In the genomic region with DNA sequence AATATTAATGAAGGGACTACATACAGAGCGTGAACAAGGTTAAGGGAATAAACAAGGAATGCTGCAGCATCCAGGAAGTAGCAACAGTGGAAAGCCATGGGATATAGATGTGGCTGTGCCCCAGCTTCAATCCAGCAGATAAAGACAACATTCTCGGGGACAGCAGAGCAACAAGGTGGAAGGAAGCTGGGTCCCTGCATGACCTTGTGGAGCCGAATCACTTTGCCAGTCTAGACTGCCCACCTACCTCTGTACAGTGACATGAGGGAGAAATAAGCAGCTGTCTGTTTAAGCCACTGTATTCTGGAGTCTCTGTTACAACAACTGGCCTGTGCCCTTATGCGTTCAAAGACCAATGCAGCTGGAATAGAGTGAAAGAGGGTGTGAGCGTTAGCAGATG, we compare ENCODE assay signal across 23 cellular contexts.
"Had no signal": no experiment of that assay in that cellular context is flagged by ENCODE, and none has a peak within 500 bp of the region (broad histone marks: within the 10 kb centered on the region; RNA-seq: fewer than 3 reads in every experiment).

No MANE protein-coding gene starts in this region.

- ATAC-seq: effector memory CD8-positive, alpha-beta T cell; foreskin keratinocyte; gastroesophageal sphincter; heart right ventricle; left cardiac atrium; left lung; lower lobe of right lung had no signal

- H3K27me3 ChIP-seq: colonic mucosa, esophagus muscularis mucosa, foreskin keratinocyte, gastroesophageal sphincter, heart right ventricle, left lung had no signal

- H3K4me3 Mint-ChIP-seq: dendritic cell treated with granulocyte-macrophage colony-stimulating factor and Interleukin-4, amounts not matched to agents 40 ng/mL and 50 ng/mL, for 4 days; effector memory CD8-positive, alpha-beta T cell; endodermal cell had no signal

- H3K27ac Mint-ChIP-seq: dendritic cell treated with granulocyte-macrophage colony-stimulating factor and Interleukin-4, amounts not matched to agents 40 ng/mL and 50 ng/mL, for 4 days; effector memory CD8-positive, alpha-beta T cell; endodermal cell had no signal

- H3K4me3 ChIP-seq: colonic mucosa, esophagus muscularis mucosa, gastroesophageal sphincter, heart right ventricle, left lung, lower lobe of right lung had no signal

- H3K36me3 ChIP-seq: colonic mucosa, esophagus muscularis mucosa, gastroesophageal sphincter, heart right ventricle, left lung, lower lobe of right lung had no signal

- H3K9me3 ChIP-seq: colonic mucosa, lower lobe of right lung had no signal

- H3K27ac ChIP-seq: colonic mucosa, epithelial cell of prostate, esophagus muscularis mucosa, foreskin keratinocyte, gastroesophageal sphincter, heart right ventricle, left lung, lower lobe of right lung had no signal

- FAIRE-seq: endometrium, frontal cortex, islet of Langerhans, keratinocyte had no signal

- H3K27me3 Mint-ChIP-seq: dendritic cell treated with granulocyte-macrophage colony-stimulating factor and Interleukin-4, amounts not matched to agents 40 ng/mL and 50 ng/mL, for 4 days; effector memory CD8-positive, alpha-beta T cell had no signal

- DNase-seq: colonic mucosa; cortex of kidney; effector CD8-positive, alpha-beta T cell; effector memory CD8-positive, alpha-beta T cell; endodermal cell; erythroblast; foreskin keratinocyte; head of caudate nucleus; heart right ventricle; hippocampal formation; left cardiac atrium; left lung; lower lobe of right lung; mesenchymal stem cell; midbrain had no signal

- H3K4me1 ChIP-seq: colonic mucosa, esophagus muscularis mucosa, gastroesophageal sphincter, heart right ventricle, left lung, lower lobe of right lung had no signal
